18 cellular contexts compared by ENCODE assay signal in the genomic region with DNA sequence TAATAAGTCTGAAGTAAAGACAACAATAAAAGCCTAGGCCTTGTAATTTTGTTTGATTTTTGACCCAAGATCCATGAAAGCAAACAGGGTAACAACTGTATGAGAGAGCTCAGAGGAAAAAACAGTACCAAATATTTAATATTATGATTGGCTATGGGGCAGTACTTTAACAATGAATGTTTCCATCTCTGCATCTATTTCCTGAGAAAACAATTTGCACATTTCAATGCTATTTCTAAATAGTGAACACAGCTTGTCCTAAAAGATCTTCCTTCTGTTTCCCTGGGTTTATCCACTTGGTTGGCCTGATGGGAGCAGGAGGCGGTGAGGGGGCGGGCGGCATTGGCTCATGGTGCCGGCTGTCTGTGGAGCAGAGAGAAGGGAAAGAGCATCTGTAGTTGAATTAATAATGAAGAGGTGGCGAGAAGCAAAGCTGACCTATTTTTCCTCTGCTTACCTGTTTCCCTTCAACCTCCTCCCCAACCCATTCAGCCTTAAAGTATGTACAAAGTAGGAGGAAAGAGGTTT.
DNase-seq lines count a peak whose midpoint lies in the region; ATAC-seq, FAIRE-seq and TF ChIP-seq lines count a peak whose summit lies in the region.
"Had no signal": no experiment of that assay in that cellular context is flagged by ENCODE, and none has a peak within 500 bp of the region (broad histone marks: within the 10 kb centered on the region; RNA-seq: fewer than 3 reads in every experiment).

No MANE protein-coding gene starts in this region.

- H3K36me3 Mint-ChIP-seq in glutamatergic neuron (ENCODE audit: unreplicated experiment) = no peaks in the 10 kb centered on the region
- H3K36me3 Mint-ChIP-seq: CD8-positive, alpha-beta memory T cell had no signal

- H3K4me1 ChIP-seq in pancreas = no peaks in the 10 kb centered on the region
- H3K4me1 ChIP-seq: BLaER1 had no signal

- no peak for ATAC-seq in pancreas
- no peak for ATAC-seq in HG03095 (IDR thresholded peaks at IDR 0.05; ENCODE audit: unreplicated experiment)
- ATAC-seq: PC-3 had no signal

- H3K9me3 Mint-ChIP-seq in glutamatergic neuron (ENCODE audit: unreplicated experiment) = peaks cover 2% of the 10 kb centered on the region

- WGBS in pancreas, 2 donors = 79 to 89% methylated on average over 5 of the region's 5 CpGs

- intact Hi-C loops in pancreas (cut with DNase I) = no loop called here

- peak; percentile 2 for DNase-seq in NCI-H2171 treated with DMSO at 0.1 percent for 48 hours (lab: John Stamatoyannopoulos, UW)
- no peak for DNase-seq in NCI-H2171 (lab: John Stamatoyannopoulos, UW)
- DNase-seq in cerebellar cortex (ENCODE audit: low spot score) = peak; percentile 91
- peak; percentile 34 for DNase-seq in glutamatergic neuron
- peak; percentile 45 for DNase-seq in superior temporal gyrus (ENCODE audit: extremely low spot score)
- DNase-seq in pancreas = no peak
- DNase-seq in NCI-H1436 (lab: John Stamatoyannopoulos, UW) = no peak
- DNase-seq: CD8-positive, alpha-beta memory T cell; EL; H7; KG1; NCI-H1092; NCI-H1694 treated with DMSO at 0.1 percent for 48 hours; NCI-H446; PC-3 had no signal

- H3K4me3 ChIP-seq in pancreas = no peak overlapping the region
- H3K4me3 ChIP-seq: BLaER1 had no signal

- no peak overlapping the region for H3K27ac ChIP-seq in pancreas
- H3K27ac ChIP-seq: 22Rv1, BLaER1 had no signal

- no peaks in the 10 kb centered on the region for H3K36me3 ChIP-seq in pancreas
- H3K36me3 ChIP-seq: BLaER1 had no signal

- TF ChIP-seq CTCF in glutamatergic neuron (IDR thresholded peaks at IDR 0.05; ENCODE audit: partially characterized antibody, unreplicated experiment) (no peak), pancreas (IDR thresholded peaks at IDR 0.05) (no peak)

- no peaks in the 10 kb centered on the region for H3K27me3 Mint-ChIP-seq in glutamatergic neuron (ENCODE audit: unreplicated experiment)
- H3K27me3 Mint-ChIP-seq: CD8-positive, alpha-beta memory T cell had no signal

- H3K4me3 Mint-ChIP-seq in glutamatergic neuron (ENCODE audit: unreplicated experiment) = no peak overlapping the region
- H3K4me3 Mint-ChIP-seq: CD8-positive, alpha-beta memory T cell had no signal

- H3K9me3 ChIP-seq in pancreas = no peaks in the 10 kb centered on the region
- H3K9me3 ChIP-seq: BLaER1 had no signal

- peaks cover 23% of the 10 kb centered on the region for H3K4me1 Mint-ChIP-seq in glutamatergic neuron (ENCODE audit: low read depth, unreplicated experiment)
- H3K4me1 Mint-ChIP-seq: CD8-positive, alpha-beta memory T cell had no signal

- FAIRE-seq in pancreas (lab: Jason Lieb, UNC) = no peak

- H3K27me3 ChIP-seq in pancreas = no peaks in the 10 kb centered on the region
- H3K27me3 ChIP-seq: BLaER1 had no signal

- H3K27ac Mint-ChIP-seq in glutamatergic neuron (ENCODE audit: unreplicated experiment) = peak overlapping the region; percentile 71
- H3K27ac Mint-ChIP-seq: CD8-positive, alpha-beta memory T cell had no signal

Comparison
In these comparisons a context has a peak if more than half of its experiments do, and no peak if none do; other contexts are left out.
1. DNase-seq: peak in NCI-H2171 treated with DMSO at 0.1 percent for 48 hours (single experiment), cerebellar cortex (single experiment), glutamatergic neuron (single experiment) and superior temporal gyrus (single experiment); none in NCI-H2171 (single experiment), pancreas (0 of 6) and NCI-H1436 (single experiment).